13 cellular contexts compared by ENCODE assay signal in genomic region chr9:129273136-129273895, GRCh38.
"Had no signal": no experiment of that assay in that cellular context is flagged by ENCODE, and none has a peak within 500 bp of the region (broad histone marks: within the 10 kb centered on the region; RNA-seq: fewer than 3 reads in every experiment).

No MANE protein-coding gene starts in this region.

- H3K4me3 ChIP-seq: adrenal gland, lung, mucosa of descending colon, psoas muscle, thyroid gland had no signal

- DNase-seq: activated CD4-positive, CD25-positive, alpha-beta regulatory T cell; activated naive CD4-positive, alpha-beta T cell treated with anti-CD3 and anti-CD28 coated beads for 36 hours; central memory CD4-positive, alpha-beta T cell; cortex of kidney; effector CD8-positive, alpha-beta T cell; hippocampal formation; stimulated activated CD4-positive, alpha-beta T cell treated with anti-CD3 and anti-CD28 coated beads, Interleukin-4, amount 100 ng/mL, for 4 hours; thyroid gland had no signal

- H3K9me3 ChIP-seq: adrenal gland, mucosa of descending colon, psoas muscle, thyroid gland had no signal

- H3K4me1 ChIP-seq: adrenal gland, psoas muscle had no signal

- H3K27me3 ChIP-seq: adrenal gland, thyroid gland had no signal

- H3K27ac ChIP-seq: adrenal gland, psoas muscle, thyroid gland had no signal

- H3K36me3 ChIP-seq: adrenal gland, thyroid gland had no signal

- ATAC-seq: mucosa of descending colon; naive thymus-derived CD8-positive, alpha-beta T cell; psoas muscle had no signal
